Comparison of ENCODE assay signal across 18 cellular contexts in the genomic region with DNA sequence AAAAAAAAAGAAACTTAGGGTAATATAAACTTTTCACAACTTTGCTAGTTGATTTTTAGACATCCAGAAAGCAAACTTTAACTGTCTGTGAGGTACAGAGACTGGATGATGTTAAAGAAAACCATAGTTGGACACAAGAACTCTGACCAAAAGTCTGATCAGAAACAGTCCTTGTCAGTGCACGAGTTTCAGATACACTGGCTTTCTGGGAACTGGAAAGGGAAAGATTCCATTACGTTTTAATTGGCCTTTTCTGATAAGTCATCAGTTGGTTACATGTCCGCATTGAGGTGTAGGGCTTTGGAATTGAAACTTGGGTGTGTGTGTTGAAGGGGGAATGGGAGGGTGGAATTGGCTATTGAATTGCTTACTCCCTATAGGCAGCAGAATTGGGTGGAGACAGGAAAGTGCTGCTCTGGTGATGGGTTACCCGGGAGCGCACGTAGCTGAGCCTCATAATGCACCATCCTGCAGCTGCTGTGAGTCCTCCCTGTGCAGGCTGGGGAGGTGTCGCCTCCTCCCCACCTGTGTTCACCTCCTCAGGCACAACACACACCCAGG. TPM values are rescaled to one million over a fixed set of nuclear protein-coding genes. Genes with fewer than 3 reads are reported as not detected.
DNase-seq lines count a peak whose midpoint lies in the region; ATAC-seq and TF ChIP-seq lines count a peak whose summit lies in the region.
"Had no signal": no experiment of that assay in that cellular context is flagged by ENCODE, and none has a peak within 500 bp of the region (broad histone marks: within the 10 kb centered on the region; RNA-seq: fewer than 3 reads in every experiment).

No MANE protein-coding gene starts in this region.

- peaks cover 14 to 36% of the 10 kb centered on the region in 2 donors for H3K36me3 ChIP-seq in duodenal mucosa (ENCODE audit: control insufficient read depth in 1 of 2, insufficient read depth in 2 of 2, low read length in 2 of 2)
- peaks cover 0 to 46% (median 32%) of the 10 kb centered on the region in 4 donors for H3K36me3 ChIP-seq in upper lobe of left lung

- no peak for TF ChIP-seq POLR2A in upper lobe of left lung (IDR thresholded peaks at IDR 0.05)

- TF ChIP-seq EP300 in upper lobe of left lung (IDR thresholded peaks at IDR 0.05) = no peak

- ATAC-seq in Right ventricle myocardium superior (ENCODE audit: poor library complexity) (peak; percentile 8), upper lobe of left lung (ENCODE audit: low FRiP score in 2 of 2) (no peak)
- ATAC-seq: left colon; stimulated activated naive B cell treated with anti-CD40 and anti-IgM and Interleukin-4, amounts not matched to agents 10 μg/mL and 1 μg/mL and 100 μg/mL, for 72 hours had no signal

- no peaks in the 10 kb centered on the region for H3K27me3 ChIP-seq in duodenal mucosa (ENCODE audit: control insufficient read depth in 1 of 2, insufficient read depth in 2 of 2, low read length in 2 of 2)
- no peaks in the 10 kb centered on the region for H3K27me3 ChIP-seq in upper lobe of left lung
- H3K27me3 ChIP-seq: brain microvascular endothelial cell had no signal

- no peak for DNase-seq in Right ventricle myocardium superior
- no peak for DNase-seq in cardiac septum (ENCODE audit: low spot score)
- DNase-seq in mucosa of gallbladder (ENCODE audit: low spot score) = peak; percentile 23
- no peak for DNase-seq in upper lobe of left lung
- DNase-seq in C1 segment of cervical spinal cord (lab: John Stamatoyannopoulos, UW) = no peak
- DNase-seq in inferior parietal cortex (ENCODE audit: extremely low spot score) = no peak
- DNase-seq in NCI-H510A treated with DMSO at 0.1 percent for 48 hours (lab: John Stamatoyannopoulos, UW) = no peak
- DNase-seq: activated CD4-positive, alpha-beta T cell treated with anti-CD3 and anti-CD28 coated beads for 48 hours; brain microvascular endothelial cell; hypothalamus; left colon; MV-4-11; NCI-H2029 treated with DMSO at 0.1 percent for 48 hours; NCI-H524 treated with DMSO at 0.1 percent for 48 hours; posterior cingulate gyrus; stimulated activated naive B cell treated with anti-CD40 and anti-IgM and Interleukin-4, amounts not matched to agents 10 μg/mL and 1 μg/mL and 100 μg/mL, for 72 hours had no signal

- 77 to 80% methylated on average over 7 of the region's 7 CpGs for WGBS in upper lobe of left lung, 2 donors

- no peak overlapping the region for H3K9ac ChIP-seq in duodenal mucosa (ENCODE audit: low read depth in 1 of 2, low read length in 2 of 2)

- intact Hi-C loops in Right ventricle myocardium superior (cut with DNase I) = loop anchor here (10.0 kb wide), 1 partner anchor 47 kb away; no protein-coding TSS in a partner anchor
- intact Hi-C loops in cardiac septum (cut with DNase I) = no loop called here

- no peak for TF ChIP-seq CTCF in upper lobe of left lung (IDR thresholded peaks at IDR 0.05)

- peaks cover 41 to 52% of the 10 kb centered on the region in 2 donors for H3K4me1 ChIP-seq in duodenal mucosa (ENCODE audit: control insufficient read depth in 1 of 2, insufficient read depth in 2 of 2, low read length in 2 of 2)
- peaks cover 61 to 82% (median 70%) of the 10 kb centered on the region in 4 donors for H3K4me1 ChIP-seq in upper lobe of left lung

- H3K9me3 ChIP-seq in duodenal mucosa (ENCODE audit: control insufficient read depth in 1 of 2, low read length in 2 of 2) = no peaks in the 10 kb centered on the region
- no peaks in the 10 kb centered on the region for H3K9me3 ChIP-seq in upper lobe of left lung

- H3K27ac ChIP-seq in duodenal mucosa (ENCODE audit: low read depth, low read length) (peak overlapping the region; percentile 53), upper lobe of left lung (peak overlapping the region; percentile 31 to 80 (median 78))
- H3K27ac ChIP-seq: HL-60 had no signal

- H3K4me3 ChIP-seq in duodenal mucosa (ENCODE audit: low read depth in 1 of 2, low read length in 2 of 2) (no peak overlapping the region), upper lobe of left lung (no peak overlapping the region)

RNA-seq across cellular contexts. Expression of gene RAC1, which starts 13.5 kb away (rescaled TPM):
- total RNA-seq in Right ventricle myocardium superior (124 TPM), cardiac septum (148 TPM), mucosa of gallbladder (276 TPM), upper lobe of left lung (100 to 1,000 TPM; 108 to 272 (median 184) TPM)

RNA-seq across cellular contexts. Expression of gene FAM220A, which starts 39.0 kb away (rescaled TPM):
- total RNA-seq in Right ventricle myocardium superior (31.8 TPM), cardiac septum (18.6 TPM), mucosa of gallbladder (20.1 TPM), upper lobe of left lung (10 to 100 TPM in 3 of 6 donors, 1 to 10 TPM in 3; 4.6 to 17.1 (median 10.3) TPM)

RNA-seq across cellular contexts. Expression of gene DAGLB, which starts 59.9 kb away (rescaled TPM):
- 8.1 TPM for total RNA-seq in Right ventricle myocardium superior
- total RNA-seq in cardiac septum = 7.3 TPM
- 28.8 TPM for total RNA-seq in mucosa of gallbladder
- total RNA-seq in upper lobe of left lung = 10 to 100 TPM; 26.6 to 53.8 (median 36.7) TPM
